In genomic region chr20:35091808-35092523, GRCh38 we compare ENCODE assay signal across 8 cellular contexts. TPM values are rescaled to one million over a fixed set of nuclear protein-coding genes. Genes with fewer than 3 reads are reported as not detected.
DNase-seq lines count a peak whose midpoint lies in the region; ATAC-seq and TF ChIP-seq lines count a peak whose summit lies in the region.

No MANE protein-coding gene starts in this region.

- H3K9me3 ChIP-seq in DOHH2 (ENCODE audit: control insufficient read depth, insufficient read depth, low read length) (no peaks in the 10 kb centered on the region), KOPT-K1 (ENCODE audit: insufficient read depth, low read length, poor library complexity, severe bottlenecking) (no peaks in the 10 kb centered on the region), ascending aorta (no peaks in the 10 kb centered on the region)

- H3K36me3 ChIP-seq in DOHH2 (ENCODE audit: control insufficient read depth, low read length) (peaks cover 14% of the 10 kb centered on the region; the same call in 1 of the 2 replicates), KOPT-K1 (ENCODE audit: insufficient read depth, low read length) (peaks cover 26% of the 10 kb centered on the region), ascending aorta (peaks cover 4 to 5% of the 10 kb centered on the region in 2 donors)

- H3K4me2 ChIP-seq in DOHH2 (ENCODE audit: low read length), result peak overlapping the region; percentile 95

- H3K4me1 Mint-ChIP-seq in immature natural killer cell, result peaks cover 46 to 48% of the 10 kb centered on the region in 2 donors
- H3K4me1 Mint-ChIP-seq in stimulated activated effector memory CD8-positive, alpha-beta T cell treated with anti-CD3 and anti-CD28 coated beads, Interleukin-12 subunit alpha, Interleukin-12 subunit beta, amount 100 ng/mL, for 72 hours, result peaks cover 47% of the 10 kb centered on the region

- H3K27ac ChIP-seq in DOHH2 (ENCODE audit: low read depth, low read length), result peak overlapping the region; percentile 35; the same call in 1 of the 2 replicates
- peak overlapping the region; percentile 73 for H3K27ac ChIP-seq in KOPT-K1 (ENCODE audit: low read depth, low read length, poor library complexity, severe bottlenecking)
- H3K27ac ChIP-seq in ascending aorta, result peak overlapping the region; percentile 97

- peaks cover 55% of the 10 kb centered on the region for H3K79me2 ChIP-seq in DOHH2 (ENCODE audit: control insufficient read depth, low read length)

- no peaks in the 10 kb centered on the region for H3K36me3 Mint-ChIP-seq in immature natural killer cell
- H3K36me3 Mint-ChIP-seq in stimulated activated effector memory CD8-positive, alpha-beta T cell treated with anti-CD3 and anti-CD28 coated beads, Interleukin-12 subunit alpha, Interleukin-12 subunit beta, amount 100 ng/mL, for 72 hours, result peaks cover 46% of the 10 kb centered on the region

- DNase-seq in ascending aorta (ENCODE audit: low spot score in 2 of 2) (no peak), immature natural killer cell (no peak), middle frontal gyrus (ENCODE audit: extremely low spot score, low spot score) (no peak), NCI-H1694 (lab: John Stamatoyannopoulos, UW) (no peak)
- peak in 1 of 2 donors; percentile 52 for DNase-seq in stimulated activated effector memory CD8-positive, alpha-beta T cell treated with anti-CD3 and anti-CD28 coated beads, Interleukin-12 subunit alpha, Interleukin-12 subunit beta, amount 100 ng/mL, for 72 hours (ENCODE audit: low spot score in 2 of 2)

- intact Hi-C loops in ascending aorta (cut with DNase I), result loop anchor here (2.0 to 5.0 kb wide), 6 partner anchors 37 to 265 kb away; partner anchors contain the start of genes EDEM2, GGT7, GSS and MYH7B

- peaks cover 12% of the 10 kb centered on the region; the same call in 1 of the 2 replicates for H4K20me1 ChIP-seq in DOHH2 (ENCODE audit: control insufficient read depth, insufficient read depth, low read depth, low read length)

- TF ChIP-seq CTCF in DOHH2 (IDR thresholded peaks at IDR 0.05; ENCODE audit: low read depth, low read length, poor library complexity, severe bottlenecking) (no peak), ascending aorta (IDR thresholded peaks at IDR 0.05) (no peak)

- peak overlapping the region; percentile 85 to 95 (median 93) for H3K27ac Mint-ChIP-seq in immature natural killer cell
- peak overlapping the region; percentile 89 for H3K27ac Mint-ChIP-seq in stimulated activated effector memory CD8-positive, alpha-beta T cell treated with anti-CD3 and anti-CD28 coated beads, Interleukin-12 subunit alpha, Interleukin-12 subunit beta, amount 100 ng/mL, for 72 hours

- ATAC-seq in GM21526 (IDR thresholded peaks at IDR 0.05; ENCODE audit: low FRiP score, unreplicated experiment), result peak; percentile 21
- peak; percentile 31 for ATAC-seq in stimulated activated effector memory CD8-positive, alpha-beta T cell treated with anti-CD3 and anti-CD28 coated beads, Interleukin-12 subunit alpha, Interleukin-12 subunit beta, amount 100 ng/mL, for 72 hours

- peak overlapping the region; percentile 86 to 97 (median 93) for H3K4me3 Mint-ChIP-seq in immature natural killer cell
- peak overlapping the region; percentile 81 for H3K4me3 Mint-ChIP-seq in stimulated activated effector memory CD8-positive, alpha-beta T cell treated with anti-CD3 and anti-CD28 coated beads, Interleukin-12 subunit alpha, Interleukin-12 subunit beta, amount 100 ng/mL, for 72 hours

- no peaks in the 10 kb centered on the region for H3K9me2 ChIP-seq in DOHH2 (replicated peaks; ENCODE audit: control insufficient read depth, low read length)

- peak overlapping the region; percentile 96 for H3K4me3 ChIP-seq in DOHH2 (ENCODE audit: low read length)
- peak overlapping the region; percentile 95 to 99 for H3K4me3 ChIP-seq in ascending aorta

- peaks cover 23% of the 10 kb centered on the region for H3K4me1 ChIP-seq in DOHH2 (ENCODE audit: control insufficient read depth, low read length)
- H3K4me1 ChIP-seq in ascending aorta, result peaks cover 0 to 26% of the 10 kb centered on the region in 2 donors

- peaks cover 5 to 11% (median 10%) of the 10 kb centered on the region in 3 donors for H3K27me3 Mint-ChIP-seq in immature natural killer cell (ENCODE audit: low read depth in 3 of 3)

- H3K9me3 Mint-ChIP-seq in immature natural killer cell, result no peaks in the 10 kb centered on the region
- H3K9me3 Mint-ChIP-seq in stimulated activated effector memory CD8-positive, alpha-beta T cell treated with anti-CD3 and anti-CD28 coated beads, Interleukin-12 subunit alpha, Interleukin-12 subunit beta, amount 100 ng/mL, for 72 hours, result no peaks in the 10 kb centered on the region

- peaks cover 11% of the 10 kb centered on the region for H3F3A ChIP-seq in DOHH2 (ENCODE audit: control insufficient read depth, insufficient read depth)

- H3K27me3 ChIP-seq in DOHH2 (ENCODE audit: control insufficient read depth, low read length) (no peaks in the 10 kb centered on the region), ascending aorta (no peaks in the 10 kb centered on the region)

RNA-seq across cellular contexts. Expression of gene TRPC4AP, which starts 0.6 kb away (rescaled TPM):
- 54.1 TPM for total RNA-seq in ascending aorta
- 10 to 100 TPM; 58.0 to 89.0 (median 72.5) TPM for polyA plus RNA-seq in immature natural killer cell

RNA-seq across cellular contexts. Expression of gene EDEM2, which starts 55.2 kb away (rescaled TPM):
- 20.3 TPM for total RNA-seq in ascending aorta
- polyA plus RNA-seq in immature natural killer cell, result 10 to 100 TPM; 48.6 to 62.2 (median 48.8) TPM

Comparison
In these comparisons a context has a peak if more than half of its experiments do, and no peak if none do; other contexts are left out.
1. H3K27ac ChIP-seq: peak in every context shown above with its lines; median percentile 97 in ascending aorta; 73 in KOPT-K1; 35 in DOHH2.